7 cellular contexts compared by ENCODE assay signal in the genomic region with DNA sequence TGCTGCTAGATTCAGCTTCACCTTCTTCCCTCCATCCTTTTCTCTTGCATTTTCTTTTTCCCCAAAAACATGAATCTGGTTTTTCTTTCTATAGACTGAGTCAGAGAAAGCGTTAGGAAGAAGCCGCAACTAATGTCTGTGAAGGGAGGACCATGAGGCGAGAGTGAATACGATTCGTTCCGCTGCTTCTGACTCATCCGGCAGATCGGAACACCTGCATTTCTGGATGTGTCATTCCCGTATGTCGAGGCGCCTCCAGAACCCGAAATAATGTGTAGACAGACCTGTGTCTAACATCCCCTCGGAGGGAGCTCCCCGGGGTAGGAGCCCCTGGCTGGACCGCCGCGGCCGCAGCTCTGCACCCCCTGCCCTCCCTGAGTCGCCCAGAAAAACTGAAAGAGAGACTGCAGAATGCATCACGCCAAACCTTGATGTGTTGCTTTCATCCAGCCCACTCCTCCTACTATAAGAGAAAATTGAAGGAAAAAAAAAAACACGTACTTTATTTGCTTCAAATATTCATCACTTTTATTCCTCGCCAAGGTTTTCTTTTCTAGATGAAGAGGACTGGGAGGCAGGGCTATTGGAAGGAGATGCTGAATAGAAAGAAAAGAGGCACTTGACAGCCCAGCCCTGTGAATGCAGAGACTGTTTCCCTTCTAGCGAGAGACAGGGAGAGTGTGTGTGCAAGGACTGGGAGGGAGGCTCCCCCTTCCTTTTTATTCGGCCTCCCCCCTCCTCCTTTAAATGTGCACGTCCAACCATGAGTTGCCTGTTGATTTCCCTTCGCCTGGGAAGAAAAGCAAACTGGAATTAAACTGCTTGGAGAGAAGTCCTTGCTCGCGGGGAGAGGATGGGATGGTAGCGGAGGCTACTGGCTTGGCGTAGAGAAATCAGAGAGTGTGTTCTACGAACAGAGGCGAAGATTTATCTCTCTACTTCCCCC. TPM values are rescaled to one million over a fixed set of nuclear protein-coding genes. Genes with fewer than 3 reads are reported as not detected.
DNase-seq lines count a peak whose midpoint lies in the region; ATAC-seq and TF ChIP-seq lines count a peak whose summit lies in the region.

No MANE protein-coding gene starts in this region.

- H2AFZ ChIP-seq in PC-9, result no peak overlapping the region

- H4K20me1 ChIP-seq in PC-9 (ENCODE audit: insufficient read depth), result no peaks in the 10 kb centered on the region

- intact Hi-C loops in PC-9 (cut with micrococcal nuclease; ENCODE audit: unreplicated experiment) (no loop called here), thyroid gland (cut with DNase I) (no loop called here)

- 0 out of 2 replicates have a peak overlapping the region, but pooled peaks have one; percentile 4 for H3K4me2 ChIP-seq in PC-9

- H3F3A ChIP-seq in PC-9 (ENCODE audit: insufficient read depth, low read depth), result no peaks in the 10 kb centered on the region

- H3K4me3 ChIP-seq in PC-9, result no peak overlapping the region
- H3K4me3 ChIP-seq in duodenal mucosa (ENCODE audit: low read depth in 1 of 2, low read length in 2 of 2), result peak overlapping the region; percentile 57
- H3K4me3 ChIP-seq in thyroid gland (replicated peaks in 1 of 3), result peak overlapping the region in 2 of 3 donors; percentile 6 to 30

- H3K9ac ChIP-seq in duodenal mucosa (ENCODE audit: low read depth in 1 of 2, low read length in 2 of 2), result no peak overlapping the region

- no peak for TF ChIP-seq POLR2A in thyroid gland (IDR thresholded peaks at IDR 0.05)

- WGBS in thyroid gland, 2 donors, result 3% methylated on average over 26 to 32 of the region's 32 CpGs

- CTCF ChIA-PET in PC-9 (lab: Charles Lee), result no interaction called here

- H3K4me1 ChIP-seq in PC-9 (replicated peaks; ENCODE audit: insufficient read depth) (no peaks in the 10 kb centered on the region), duodenal mucosa (ENCODE audit: control insufficient read depth in 1 of 2, insufficient read depth in 2 of 2, low read length in 2 of 2) (peaks cover 0 to 7% of the 10 kb centered on the region in 2 donors), thyroid gland (peaks cover 17 to 20% of the 10 kb centered on the region in 2 donors)

- no peaks in the 10 kb centered on the region for H3K36me3 ChIP-seq in PC-9 (ENCODE audit: low read depth)
- no peaks in the 10 kb centered on the region for H3K36me3 ChIP-seq in duodenal mucosa (ENCODE audit: control insufficient read depth in 1 of 2, insufficient read depth in 2 of 2, low read length in 2 of 2)
- no peaks in the 10 kb centered on the region for H3K36me3 ChIP-seq in thyroid gland

- H3K9me2 ChIP-seq in PC-9 (ENCODE audit: insufficient read depth), result no peaks in the 10 kb centered on the region; the same call in 1 of the 2 replicates

- no peak overlapping the region for H3K27ac ChIP-seq in PC-9
- no peak overlapping the region for H3K27ac ChIP-seq in duodenal mucosa (ENCODE audit: low read depth, low read length)
- H3K27ac ChIP-seq in thyroid gland, result peak overlapping the region in 2 of 3 donors; percentile 51 to 63

- POLR2A ChIA-PET in PC-9 (lab: Charles Lee; ENCODE audit: unreplicated experiment), result no interaction called here

- no peaks in the 10 kb centered on the region for H3K27me3 ChIP-seq in PC-9 (ENCODE audit: insufficient read depth, low read depth)
- peaks cover 26 to 66% of the 10 kb centered on the region in 2 donors for H3K27me3 ChIP-seq in duodenal mucosa (ENCODE audit: control insufficient read depth in 1 of 2, insufficient read depth in 2 of 2, low read length in 2 of 2)
- H3K27me3 ChIP-seq in thyroid gland, result peaks cover 28% of the 10 kb centered on the region

- H3K9me3 ChIP-seq in PC-9 (ENCODE audit: insufficient read depth, low read depth) (no peaks in the 10 kb centered on the region), duodenal mucosa (ENCODE audit: control insufficient read depth in 1 of 2, low read length in 2 of 2) (peaks cover 0 to 20% of the 10 kb centered on the region in 2 donors), thyroid gland (no peaks in the 10 kb centered on the region)

- no peak for ATAC-seq in GM21723 (IDR thresholded peaks at IDR 0.05; ENCODE audit: unreplicated experiment)

- no peaks in the 10 kb centered on the region for H3K79me2 ChIP-seq in PC-9 (ENCODE audit: low read depth)

- DNase-seq in GM03348 (ENCODE audit: low spot score), result peak; percentile 14
- no peak for DNase-seq in PC-9
- DNase-seq in lung microvascular endothelial cell (ENCODE audit: low read depth in 2 of 2), result peak; percentile 7 to 43
- DNase-seq in thyroid gland, result peak in 1 of 2 donors; percentile 3
- DNase-seq in stimulated activated CD8-positive, alpha-beta memory T cell treated with anti-CD3 and anti-CD28 coated beads, Interleukin-4, amount 100 ng/mL, for 48 hours, result no peak

- TF ChIP-seq CTCF in PC-9 (conservative IDR thresholded peaks at IDR 0.05) (no peak), thyroid gland (IDR thresholded peaks at IDR 0.05) (no peak)

- no TSS peak for BruUV-seq in PC-9 (replicated peaks; lab: Mats Ljungman, UMichigan)

RNA-seq across cellular contexts. Expression of a gene that starts 0.6 kb away (rescaled TPM):
- total RNA-seq in PC-9 (2021) (not detected in 2 replicates), lung microvascular endothelial cell (2.2 and 7.9 TPM in 2 replicates), thyroid gland (10 to 100 TPM in 1 of 4 donors, 1 to 10 TPM in 3; 2.3 to 26.0 (median 3.7) TPM)

Comparison
In these comparisons a context has a peak if more than half of its experiments do, and no peak if none do; other contexts are left out.
1. DNase-seq: peak in GM03348 (single experiment) and lung microvascular endothelial cell (2 of 2); none in PC-9 (0 of 2) and stimulated activated CD8-positive, alpha-beta memory T cell treated with anti-CD3 and anti-CD28 coated beads, Interleukin-4, amount 100 ng/mL, for 48 hours (single experiment).
2. H3K27ac ChIP-seq: peak in thyroid gland (2 of 3); none in PC-9 (single experiment) and duodenal mucosa (single experiment).